In genomic region chr4:35358001-35358584, GRCh38 we compare ENCODE assay signal across 21 cellular contexts.
DNase-seq lines count a peak whose midpoint lies in the region; ATAC-seq and TF ChIP-seq lines count a peak whose summit lies in the region.
"Had no signal": no experiment of that assay in that cellular context is flagged by ENCODE, and none has a peak within 500 bp of the region (broad histone marks: within the 10 kb centered on the region; RNA-seq: fewer than 3 reads in every experiment).

No MANE protein-coding gene starts in this region.

- H3K36me3 Mint-ChIP-seq in MCF 10A (ENCODE audit: insufficient read depth, unreplicated experiment) = no peaks in the 10 kb centered on the region
- peaks cover 5% of the 10 kb centered on the region; the same call in 1 of the 2 replicates for H3K36me3 Mint-ChIP-seq in WTC11
- H3K36me3 Mint-ChIP-seq: activated naive CD8-positive, alpha-beta T cell had no signal

- ATAC-seq in WTC11 (peak; percentile 20; the same call in 1 of the 2 replicates), right lobe of liver (no peak)
- ATAC-seq: activated CD4-positive, CD25-positive, alpha-beta regulatory T cell treated with anti-CD3 and anti-CD28 coated beads, Interleukin-2, amount 50 U/mL, for 24 hours; heart left ventricle; SK-N-SH treated with all-trans-retinoic acid at 6 μM for 48 hours had no signal

- H3K4me3 Mint-ChIP-seq in MCF 10A (ENCODE audit: unreplicated experiment) (no peak overlapping the region), WTC11 (no peak overlapping the region)
- H3K4me3 Mint-ChIP-seq: activated naive CD8-positive, alpha-beta T cell; activated T-helper 1 cell treated with anti-CD3 and anti-CD28 coated beads, Interleukin-12 subunit alpha, Interleukin-12 subunit beta, Interleukin-2, Interleukin-4 antibody, amounts not matched to agents 30 ng/mL and 10 ng/mL and 1 ng/mL, durations not matched to agents 14 hours and 24 hours and 36 hours; immature natural killer cell had no signal

- H3K4me3 ChIP-seq in breast epithelium (no peak overlapping the region), right lobe of liver (no peak overlapping the region)
- H3K4me3 ChIP-seq: heart left ventricle, right atrium auricular region had no signal

- H3K27me3 ChIP-seq in breast epithelium (no peaks in the 10 kb centered on the region), right lobe of liver (no peaks in the 10 kb centered on the region)
- H3K27me3 ChIP-seq: heart left ventricle, right atrium auricular region had no signal

- H3K36me3 ChIP-seq in breast epithelium (no peaks in the 10 kb centered on the region), right lobe of liver (no peaks in the 10 kb centered on the region)
- H3K36me3 ChIP-seq: heart left ventricle, right atrium auricular region had no signal

- TF ChIP-seq CTCF in MCF 10A (IDR thresholded peaks at IDR 0.05; ENCODE audit: unreplicated experiment) (no peak), breast epithelium (IDR thresholded peaks at IDR 0.05) (no peak), WTC11 (IDR thresholded peaks at IDR 0.05) (no peak), right lobe of liver (IDR thresholded peaks at IDR 0.05) (no peak)

- no TSS peak for BruUV-seq in MCF 10A (replicated peaks; lab: Mats Ljungman, UMichigan)

- peaks cover 12% of the 10 kb centered on the region for H3K4me1 Mint-ChIP-seq in MCF 10A (ENCODE audit: insufficient read depth, unreplicated experiment)
- H3K4me1 Mint-ChIP-seq in WTC11 = 0 out of 2 replicates have a peak, but pooled peaks cover 4% of the 10 kb centered on the region
- H3K4me1 Mint-ChIP-seq: immature natural killer cell had no signal

- H3K9me3 ChIP-seq in breast epithelium (no peaks in the 10 kb centered on the region), right lobe of liver (peaks cover 0 to 4% (median 2%) of the 10 kb centered on the region in 4 donors)
- H3K9me3 ChIP-seq: Caco-2 had no signal

- H3K27ac ChIP-seq in breast epithelium (no peak overlapping the region), right lobe of liver (no peak overlapping the region)
- H3K27ac ChIP-seq: heart left ventricle, right atrium auricular region had no signal

- 30% methylated on average over 3 of the region's 3 CpGs for WGBS in right lobe of liver (ENCODE audit: insufficient coverage, low coverage, low lambda C conversion rate, missing lambda C conversion rate)

- POLR2A ChIA-PET in MCF 10A (lab: Yijun Ruan, JAX) = no interaction called here
- POLR2A ChIA-PET in WTC11 (lab: Charles Lee) = no interaction called here

- H3K4me1 ChIP-seq in breast epithelium (no peaks in the 10 kb centered on the region), right lobe of liver (no peaks in the 10 kb centered on the region)
- H3K4me1 ChIP-seq: Caco-2, heart left ventricle, right atrium auricular region had no signal

- TF ChIP-seq POLR2A in breast epithelium (IDR thresholded peaks at IDR 0.05) = no peak
- TF ChIP-seq POLR2A in right lobe of liver (IDR thresholded peaks at IDR 0.05) = no peak

- H3K27ac Mint-ChIP-seq in MCF 10A (ENCODE audit: low read depth, unreplicated experiment) (no peak overlapping the region), WTC11 (no peak overlapping the region)
- H3K27ac Mint-ChIP-seq: activated naive CD8-positive, alpha-beta T cell; activated T-helper 1 cell treated with anti-CD3 and anti-CD28 coated beads, Interleukin-12 subunit alpha, Interleukin-12 subunit beta, Interleukin-2, Interleukin-4 antibody, amounts not matched to agents 30 ng/mL and 10 ng/mL and 1 ng/mL, durations not matched to agents 14 hours and 24 hours and 36 hours; immature natural killer cell had no signal

- CTCF ChIA-PET in MCF 10A (lab: Yijun Ruan, JAX) = interaction anchor here (0.6 kb wide), 1 partner anchor 426 kb away, joined by 4 read pairs; no protein-coding TSS in a partner anchor
- CTCF ChIA-PET in WTC11 (lab: Charles Lee) = no interaction called here

- DNase-seq in MCF 10A (ENCODE audit: unreplicated experiment) (peak; percentile 3), breast epithelium (ENCODE audit: low spot score in 2 of 2) (no peak), WTC11 (ENCODE audit: low spot score) (no peak), glomerular visceral epithelial cell (ENCODE audit: extremely low spot score) (peak; percentile 2), right lobe of liver (no peak), T-helper 1 cell (no peak), AG08395 (ENCODE audit: low spot score) (no peak)
- DNase-seq in activated CD4-positive, CD25-positive, alpha-beta regulatory T cell treated with anti-CD3 and anti-CD28 coated beads, Interleukin-2, amount 50 U/mL, for 72 hours = no peak
- DNase-seq: 8988T; Caco-2; effector memory CD4-positive, alpha-beta T cell; EL; heart left ventricle; immature natural killer cell; stimulated activated CD8-positive, alpha-beta memory T cell treated with anti-CD3 and anti-CD28 coated beads, Interleukin-4, amount 100 ng/mL, for 48 hours; substantia nigra had no signal

- H3K27me3 Mint-ChIP-seq in MCF 10A (ENCODE audit: insufficient read depth, unreplicated experiment) (no peaks in the 10 kb centered on the region), WTC11 (ENCODE audit: low read depth) (no peaks in the 10 kb centered on the region)
- H3K27me3 Mint-ChIP-seq: activated naive CD8-positive, alpha-beta T cell had no signal

- intact Hi-C loops in MCF 10A (cut with micrococcal nuclease) = no loop called here
- intact Hi-C loops in breast epithelium (cut with DNase I; ENCODE audit: low total_unique reads) = no loop called here
- intact Hi-C loops in right lobe of liver (cut with DNase I) = no loop called here

- no peaks in the 10 kb centered on the region for H3K9me3 Mint-ChIP-seq in MCF 10A (ENCODE audit: unreplicated experiment)
- H3K9me3 Mint-ChIP-seq in WTC11 = peaks cover 24% of the 10 kb centered on the region

TF ChIP-seq in WTC11, 78 proteins besides CTCF, POLR2A, EP300 and RAD21 (continues in another document):
- TF ChIP-seq, protein P1, sequence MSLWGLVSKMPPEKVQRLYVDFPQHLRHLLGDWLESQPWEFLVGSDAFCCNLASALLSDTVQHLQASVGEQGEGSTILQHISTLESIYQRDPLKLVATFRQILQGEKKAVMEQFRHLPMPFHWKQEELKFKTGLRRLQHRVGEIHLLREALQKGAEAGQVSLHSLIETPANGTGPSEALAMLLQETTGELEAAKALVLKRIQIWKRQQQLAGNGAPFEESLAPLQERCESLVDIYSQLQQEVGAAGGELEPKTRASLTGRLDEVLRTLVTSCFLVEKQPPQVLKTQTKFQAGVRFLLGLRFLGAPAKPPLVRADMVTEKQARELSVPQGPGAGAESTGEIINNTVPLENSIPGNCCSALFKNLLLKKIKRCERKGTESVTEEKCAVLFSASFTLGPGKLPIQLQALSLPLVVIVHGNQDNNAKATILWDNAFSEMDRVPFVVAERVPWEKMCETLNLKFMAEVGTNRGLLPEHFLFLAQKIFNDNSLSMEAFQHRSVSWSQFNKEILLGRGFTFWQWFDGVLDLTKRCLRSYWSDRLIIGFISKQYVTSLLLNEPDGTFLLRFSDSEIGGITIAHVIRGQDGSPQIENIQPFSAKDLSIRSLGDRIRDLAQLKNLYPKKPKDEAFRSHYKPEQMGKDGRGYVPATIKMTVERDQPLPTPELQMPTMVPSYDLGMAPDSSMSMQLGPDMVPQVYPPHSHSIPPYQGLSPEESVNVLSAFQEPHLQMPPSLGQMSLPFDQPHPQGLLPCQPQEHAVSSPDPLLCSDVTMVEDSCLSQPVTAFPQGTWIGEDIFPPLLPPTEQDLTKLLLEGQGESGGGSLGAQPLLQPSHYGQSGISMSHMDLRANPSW (CRISPR knock-in tag; conservative IDR thresholded peaks at IDR 0.05; ENCODE audit: low read depth) = no peak
- TF ChIP-seq, protein P2, sequence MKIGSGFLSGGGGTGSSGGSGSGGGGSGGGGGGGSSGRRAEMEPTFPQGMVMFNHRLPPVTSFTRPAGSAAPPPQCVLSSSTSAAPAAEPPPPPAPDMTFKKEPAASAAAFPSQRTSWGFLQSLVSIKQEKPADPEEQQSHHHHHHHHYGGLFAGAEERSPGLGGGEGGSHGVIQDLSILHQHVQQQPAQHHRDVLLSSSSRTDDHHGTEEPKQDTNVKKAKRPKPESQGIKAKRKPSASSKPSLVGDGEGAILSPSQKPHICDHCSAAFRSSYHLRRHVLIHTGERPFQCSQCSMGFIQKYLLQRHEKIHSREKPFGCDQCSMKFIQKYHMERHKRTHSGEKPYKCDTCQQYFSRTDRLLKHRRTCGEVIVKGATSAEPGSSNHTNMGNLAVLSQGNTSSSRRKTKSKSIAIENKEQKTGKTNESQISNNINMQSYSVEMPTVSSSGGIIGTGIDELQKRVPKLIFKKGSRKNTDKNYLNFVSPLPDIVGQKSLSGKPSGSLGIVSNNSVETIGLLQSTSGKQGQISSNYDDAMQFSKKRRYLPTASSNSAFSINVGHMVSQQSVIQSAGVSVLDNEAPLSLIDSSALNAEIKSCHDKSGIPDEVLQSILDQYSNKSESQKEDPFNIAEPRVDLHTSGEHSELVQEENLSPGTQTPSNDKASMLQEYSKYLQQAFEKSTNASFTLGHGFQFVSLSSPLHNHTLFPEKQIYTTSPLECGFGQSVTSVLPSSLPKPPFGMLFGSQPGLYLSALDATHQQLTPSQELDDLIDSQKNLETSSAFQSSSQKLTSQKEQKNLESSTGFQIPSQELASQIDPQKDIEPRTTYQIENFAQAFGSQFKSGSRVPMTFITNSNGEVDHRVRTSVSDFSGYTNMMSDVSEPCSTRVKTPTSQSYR (CRISPR knock-in tag; IDR thresholded peaks at IDR 0.05) = no peak
- TF ChIP-seq KAT7 (CRISPR knock-in tag; IDR thresholded peaks at IDR 0.05; ENCODE audit: borderline replicate concordance) = no peak
- TF ChIP-seq CREM (CRISPR knock-in tag; IDR thresholded peaks at IDR 0.05) = no peak
- TF ChIP-seq ESRRA (CRISPR knock-in tag; IDR thresholded peaks at IDR 0.05; ENCODE audit: borderline replicate concordance) = no peak
- TF ChIP-seq JUN (CRISPR knock-in tag; IDR thresholded peaks at IDR 0.05) = no peak
- TF ChIP-seq ETV6 (CRISPR knock-in tag; IDR thresholded peaks at IDR 0.05) = no peak
- TF ChIP-seq ZNF512 (CRISPR knock-in tag; IDR thresholded peaks at IDR 0.05; ENCODE audit: borderline replicate concordance) = no peak

Comparison
In these comparisons a context has a peak if more than half of its experiments do, and no peak if none do; other contexts are left out.
1. DNase-seq: peak in MCF 10A (single experiment) and glomerular visceral epithelial cell (single experiment); none in breast epithelium (0 of 2), WTC11 (single experiment), right lobe of liver (0 of 3), T-helper 1 cell (0 of 5), AG08395 (single experiment) and activated CD4-positive, CD25-positive, alpha-beta regulatory T cell treated with anti-CD3 and anti-CD28 coated beads, Interleukin-2, amount 50 U/mL, for 72 hours (single experiment).